Comparison of ENCODE assay signal across 11 cellular contexts in the genomic region with DNA sequence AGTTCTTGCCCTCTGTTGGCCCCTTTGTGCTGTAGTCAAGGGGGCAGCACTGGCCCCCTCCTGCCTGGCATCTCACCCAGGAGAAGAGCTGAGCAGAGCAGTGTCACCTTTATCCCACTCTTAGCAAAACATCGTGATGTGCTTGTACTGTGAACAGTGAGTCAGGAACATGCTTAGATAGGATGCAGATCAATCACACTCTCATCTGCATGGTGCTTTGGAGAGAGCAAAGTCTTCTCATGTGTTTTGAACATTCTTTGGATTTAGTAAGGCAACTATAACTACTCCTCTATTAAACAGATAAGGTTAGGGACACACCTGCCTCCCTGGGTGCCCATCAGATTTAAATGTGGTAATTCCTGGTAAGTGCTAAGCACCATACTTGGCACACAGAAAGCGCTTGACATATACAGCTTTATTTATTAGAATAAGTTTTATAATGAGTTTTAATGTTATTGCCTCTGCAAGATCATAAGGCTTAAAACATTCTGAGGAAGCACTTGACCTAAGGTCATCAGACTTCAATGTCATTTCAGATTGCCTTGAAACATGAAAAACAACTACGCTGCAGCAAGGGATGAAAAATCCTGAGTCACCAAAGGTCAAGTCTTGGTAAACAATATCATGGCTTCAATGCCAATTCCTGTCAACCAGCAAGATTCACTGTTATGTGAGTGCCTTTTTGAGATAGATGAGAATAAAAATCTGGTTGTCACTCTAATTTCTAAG.
A peak's percentile ranks its signal among the peaks of the same experiment; 100 is the strongest.
DNase-seq lines count a peak whose midpoint lies in the region; ATAC-seq and TF ChIP-seq lines count a peak whose summit lies in the region.
"Had no signal": no experiment of that assay in that cellular context is flagged by ENCODE, and none has a peak within 500 bp of the region (broad histone marks: within the 10 kb centered on the region; RNA-seq: fewer than 3 reads in every experiment).

No MANE protein-coding gene starts in this region.

- peaks cover 5 to 6% of the 10 kb centered on the region in 2 donors for H3K4me1 Mint-ChIP-seq in natural killer cell
- H3K4me1 Mint-ChIP-seq in natural killer cell treated with Interleukin-12 subunit alpha and Interleukin-12 subunit beta and Interleukin-15 and Interleukin-18, amount 100 ng/mL, for 72 hours (ENCODE audit: low read depth in 2 of 2): peaks cover 0 to 4% of the 10 kb centered on the region in 2 donors
- peaks cover 6% of the 10 kb centered on the region for H3K4me1 Mint-ChIP-seq in activated CD8-positive, alpha-beta T cell treated with anti-CD3 and anti-CD28 coated beads for 36 hours (ENCODE audit: low read depth)

- H3K4me3 Mint-ChIP-seq in natural killer cell: peak overlapping the region; percentile 75
- H3K4me3 Mint-ChIP-seq in natural killer cell treated with Interleukin-12 subunit alpha and Interleukin-12 subunit beta and Interleukin-15 and Interleukin-18, amount 100 ng/mL, for 72 hours: no peak overlapping the region
- no peak overlapping the region for H3K4me3 Mint-ChIP-seq in activated CD8-positive, alpha-beta T cell treated with anti-CD3 and anti-CD28 coated beads for 36 hours

- H3K36me3 ChIP-seq in ascending aorta (no peaks in the 10 kb centered on the region), lower lobe of right lung (no peaks in the 10 kb centered on the region)
- H3K36me3 ChIP-seq: BLaER1 treated with 17β-estradiol and CSF1 and Interleukin-3, amounts not matched to agents 10 nM and 100 nM had no signal

- intact Hi-C loops in natural killer cell (cut with micrococcal nuclease) (no loop called here), ascending aorta (cut with DNase I) (loop anchor here (2.0 to 10.0 kb wide), 2 partner anchors 156 to 724 kb away; no protein-coding TSS in a partner anchor), lower lobe of right lung (cut with DNase I) (no loop called here)
- intact Hi-C loops in activated CD8-positive, alpha-beta T cell treated with anti-CD3 and anti-CD28 coated beads for 36 hours (cut with micrococcal nuclease): no loop called here

- H3K27me3 Mint-ChIP-seq in natural killer cell (ENCODE audit: low read depth in 2 of 2): peaks cover 16 to 20% of the 10 kb centered on the region in 2 donors
- peaks cover 18 to 21% of the 10 kb centered on the region in 2 donors for H3K27me3 Mint-ChIP-seq in natural killer cell treated with Interleukin-12 subunit alpha and Interleukin-12 subunit beta and Interleukin-15 and Interleukin-18, amount 100 ng/mL, for 72 hours
- peaks cover 15% of the 10 kb centered on the region for H3K27me3 Mint-ChIP-seq in activated CD8-positive, alpha-beta T cell treated with anti-CD3 and anti-CD28 coated beads for 36 hours

- no peaks in the 10 kb centered on the region for H3K36me3 Mint-ChIP-seq in natural killer cell
- no peaks in the 10 kb centered on the region for H3K36me3 Mint-ChIP-seq in natural killer cell treated with Interleukin-12 subunit alpha and Interleukin-12 subunit beta and Interleukin-15 and Interleukin-18, amount 100 ng/mL, for 72 hours
- no peaks in the 10 kb centered on the region for H3K36me3 Mint-ChIP-seq in activated CD8-positive, alpha-beta T cell treated with anti-CD3 and anti-CD28 coated beads for 36 hours (ENCODE audit: low read depth)

- no peaks in the 10 kb centered on the region for H3K27me3 ChIP-seq in ascending aorta
- no peaks in the 10 kb centered on the region for H3K27me3 ChIP-seq in lower lobe of right lung (ENCODE audit: low read depth)
- H3K27me3 ChIP-seq: BLaER1 treated with 17β-estradiol and CSF1 and Interleukin-3, amounts not matched to agents 10 nM and 100 nM had no signal

- DNase-seq in natural killer cell (no peak), ascending aorta (ENCODE audit: low spot score in 2 of 2) (no peak), lower lobe of right lung (no peak), omental fat pad (ENCODE audit: low spot score) (no peak)
- no peak for DNase-seq in natural killer cell treated with Interleukin-12 subunit alpha and Interleukin-12 subunit beta and Interleukin-15 and Interleukin-18, amount 100 ng/mL, for 72 hours (ENCODE audit: low spot score)
- no peak for DNase-seq in activated CD8-positive, alpha-beta T cell treated with anti-CD3 and anti-CD28 coated beads for 36 hours
- no peak for DNase-seq in activated T-cell treated with anti-CD3 and anti-CD28 coated beads, Interleukin-2, amount 50 U/mL, for 48 hours
- DNase-seq: amniotic stem cell; stimulated activated naive CD4-positive, alpha-beta T cell treated with Interleukin-2 at 50 U/mL for 16 hours had no signal

- CTCF ChIA-PET in activated CD8-positive, alpha-beta T cell treated with anti-CD3 and anti-CD28 coated beads for 36 hours (lab: Charles Lee): no interaction called here

- H3K27ac Mint-ChIP-seq in natural killer cell: no peak overlapping the region
- H3K27ac Mint-ChIP-seq in natural killer cell treated with Interleukin-12 subunit alpha and Interleukin-12 subunit beta and Interleukin-15 and Interleukin-18, amount 100 ng/mL, for 72 hours: no peak overlapping the region
- no peak overlapping the region for H3K27ac Mint-ChIP-seq in activated CD8-positive, alpha-beta T cell treated with anti-CD3 and anti-CD28 coated beads for 36 hours

- POLR2A ChIA-PET in activated CD8-positive, alpha-beta T cell treated with anti-CD3 and anti-CD28 coated beads for 36 hours (lab: Charles Lee): no interaction called here

- H3K27ac ChIP-seq in ascending aorta (peak overlapping the region; percentile 41 to 61), lower lobe of right lung (no peak overlapping the region)
- H3K27ac ChIP-seq: BLaER1 treated with 17β-estradiol and CSF1 and Interleukin-3, amounts not matched to agents 10 nM and 100 nM had no signal

- peaks cover 0 to 2% of the 10 kb centered on the region in 2 donors for H3K9me3 Mint-ChIP-seq in natural killer cell
- H3K9me3 Mint-ChIP-seq in natural killer cell treated with Interleukin-12 subunit alpha and Interleukin-12 subunit beta and Interleukin-15 and Interleukin-18, amount 100 ng/mL, for 72 hours: no peaks in the 10 kb centered on the region
- H3K9me3 Mint-ChIP-seq in activated CD8-positive, alpha-beta T cell treated with anti-CD3 and anti-CD28 coated beads for 36 hours: no peaks in the 10 kb centered on the region

- TF ChIP-seq CTCF in natural killer cell (IDR thresholded peaks at IDR 0.05) (no peak), ascending aorta (IDR thresholded peaks at IDR 0.05) (no peak), lower lobe of right lung (IDR thresholded peaks at IDR 0.05) (no peak), omental fat pad (IDR thresholded peaks at IDR 0.05) (no peak)
- TF ChIP-seq CTCF in activated CD8-positive, alpha-beta T cell treated with anti-CD3 and anti-CD28 coated beads for 36 hours (IDR thresholded peaks at IDR 0.05): no peak

- H3K9me3 ChIP-seq in ascending aorta (no peaks in the 10 kb centered on the region), lower lobe of right lung (no peaks in the 10 kb centered on the region)

- ATAC-seq in natural killer cell (no peak), lower lobe of right lung (peak; percentile 9 to 42), omental fat pad (ENCODE audit: low FRiP score) (no peak), GM21381 (IDR thresholded peaks at IDR 0.05; ENCODE audit: unreplicated experiment) (no peak)
- ATAC-seq in natural killer cell treated with Interleukin-12 subunit alpha and Interleukin-12 subunit beta and Interleukin-15 and Interleukin-18, amount 100 ng/mL, for 72 hours: no peak
- ATAC-seq in activated CD8-positive, alpha-beta T cell treated with anti-CD3 and anti-CD28 coated beads for 36 hours: no peak

- H3K4me3 ChIP-seq in ascending aorta (peak overlapping the region; percentile 39 to 57), lower lobe of right lung (no peak overlapping the region)

- H3K4me1 ChIP-seq in ascending aorta (peaks cover 0 to 14% of the 10 kb centered on the region in 2 donors), lower lobe of right lung (peaks cover 11% of the 10 kb centered on the region)

Comparison
In these comparisons a context has a peak if more than half of its experiments do, and no peak if none do; other contexts are left out.
1. ATAC-seq: peak in lower lobe of right lung (2 of 2); none in natural killer cell (0 of 3), natural killer cell treated with Interleukin-12 subunit alpha and Interleukin-12 subunit beta and Interleukin-15 and Interleukin-18, amount 100 ng/mL, for 72 hours (0 of 2), omental fat pad (single experiment), GM21381 (single experiment) and activated CD8-positive, alpha-beta T cell treated with anti-CD3 and anti-CD28 coated beads for 36 hours (single experiment).